In genomic region chr11:1131033-1131911, GRCh38 we compare ENCODE assay signal across 20 cellular contexts. TPM values are rescaled to one million over a fixed set of nuclear protein-coding genes. Genes with fewer than 3 reads are reported as not detected.
A peak's percentile ranks its signal among the peaks of the same experiment; 100 is the strongest.
DNase-seq lines count a peak whose midpoint lies in the region; ATAC-seq, FAIRE-seq and TF ChIP-seq lines count a peak whose summit lies in the region.
"Had no signal": no experiment of that assay in that cellular context is flagged by ENCODE, and none has a peak within 500 bp of the region (broad histone marks: within the 10 kb centered on the region; RNA-seq: fewer than 3 reads in every experiment).

No MANE protein-coding gene starts in this region.

- intact Hi-C loops in cardiac septum (cut with DNase I) (no loop called here), left ventricle myocardium inferior (cut with micrococcal nuclease) (no loop called here), kidney (cut with DNase I) (no loop called here), aorta (cut with DNase I) (no loop called here)

- WGBS in aorta, 2 donors, result 70 to 71% methylated on average over 23 to 29 of the region's 29 CpGs

- ATAC-seq in aorta (ENCODE audit: low FRiP score), result no peak
- ATAC-seq: esophagus mucosa had no signal

- no peak overlapping the region for H3K27ac ChIP-seq in left ventricle myocardium inferior (replicated peaks)
- H3K27ac ChIP-seq in kidney (ENCODE audit: low read depth in 2 of 2, low read length in 2 of 2), result no peak overlapping the region
- H3K27ac ChIP-seq in aorta (ENCODE audit: low read depth in 1 of 2, low read length in 2 of 2), result no peak overlapping the region
- H3K27ac ChIP-seq: testis had no signal

- peak; percentile 66 for DNase-seq in cardiac septum (ENCODE audit: low spot score)
- DNase-seq in left ventricle myocardium inferior, result no peak
- DNase-seq in NCI-H345 treated with DMSO at 0.1 percent for 48 hours (lab: John Stamatoyannopoulos, UW; ENCODE audit: unreplicated experiment), result peak; percentile 70
- DNase-seq in kidney, result peak; percentile 46
- peak; percentile 40 to 73 for DNase-seq in aorta
- DNase-seq in SKM-1 treated with dmso at 0.1 percent for 144 hours (lab: John Stamatoyannopoulos, UW; ENCODE audit: unreplicated experiment), result no peak
- no peak for DNase-seq in HuH-7.5 (ENCODE audit: low spot score)
- DNase-seq in NCI-H510A treated with DMSO at 0.1 percent for 48 hours (lab: John Stamatoyannopoulos, UW), result no peak
- DNase-seq: activated naive CD4-positive, alpha-beta T cell; glutamatergic neuron; HFFc6; immature natural killer cell; NCI-H2227 treated with DMSO at 0.1 percent for 48 hours; nephron progenitor cell; testis had no signal

- no peak for FAIRE-seq in kidney (lab: Jason Lieb, UNC)
- FAIRE-seq: astrocyte, D721Med had no signal

- H3K36me3 ChIP-seq in left ventricle myocardium inferior (no peaks in the 10 kb centered on the region), kidney (ENCODE audit: control insufficient read depth in 1 of 2, insufficient read depth in 2 of 2, low read length in 2 of 2) (no peaks in the 10 kb centered on the region), aorta (ENCODE audit: control insufficient read depth in 1 of 2, insufficient read depth in 2 of 2, low read length in 1 of 2) (no peaks in the 10 kb centered on the region)

- H3K4me3 ChIP-seq in left ventricle myocardium inferior, result no peak overlapping the region
- H3K4me3 ChIP-seq in kidney (ENCODE audit: low read length in 2 of 2), result no peak overlapping the region
- no peak overlapping the region for H3K4me3 ChIP-seq in aorta (ENCODE audit: low read length in 2 of 2)
- H3K4me3 ChIP-seq: testis had no signal

- no peak for TF ChIP-seq CTCF in left ventricle myocardium inferior (IDR thresholded peaks at IDR 0.05; ENCODE audit: borderline replicate concordance)
- TF ChIP-seq CTCF in kidney (IDR thresholded peaks at IDR 0.05; ENCODE audit: borderline replicate concordance, extremely low read depth, insufficient read depth), result no peak

- peaks cover 48% of the 10 kb centered on the region for H3K27me3 ChIP-seq in left ventricle myocardium inferior (ENCODE audit: low read depth)
- no peaks in the 10 kb centered on the region for H3K27me3 ChIP-seq in aorta (ENCODE audit: control insufficient read depth in 1 of 2, insufficient read depth in 2 of 2, low read length in 1 of 2)
- H3K27me3 ChIP-seq: testis had no signal

- H3K9me3 ChIP-seq in left ventricle myocardium inferior (replicated peaks), result peaks cover 23% of the 10 kb centered on the region
- H3K9me3 ChIP-seq in kidney (ENCODE audit: control insufficient read depth in 1 of 2, low read length in 2 of 2), result peaks cover 13 to 16% of the 10 kb centered on the region in 2 donors
- peaks cover 2% of the 10 kb centered on the region for H3K9me3 ChIP-seq in aorta (ENCODE audit: control insufficient read depth, low read length)
- H3K9me3 ChIP-seq: testis had no signal

- H3K4me1 ChIP-seq in left ventricle myocardium inferior (no peaks in the 10 kb centered on the region), kidney (ENCODE audit: control insufficient read depth in 1 of 2, insufficient read depth in 1 of 2, low read depth in 1 of 2, low read length in 2 of 2) (no peaks in the 10 kb centered on the region), aorta (ENCODE audit: control insufficient read depth in 1 of 2, insufficient read depth in 2 of 2, low read length in 2 of 2) (no peaks in the 10 kb centered on the region)
- H3K4me1 ChIP-seq: testis had no signal

- no peak overlapping the region for H3K9ac ChIP-seq in kidney (ENCODE audit: low read length in 2 of 2)

RNA-seq across cellular contexts. Expression of gene MUC5AC, which starts 26.5 kb away (rescaled TPM):
- total RNA-seq in cardiac septum, result not detected
- not detected for total RNA-seq in left ventricle myocardium inferior
- 0.03 TPM for total RNA-seq in kidney
- not detected for polyA plus RNA-seq in kidney (ENCODE audit: insufficient read depth, low read depth, low replicate concordance)
- not detected for total RNA-seq in aorta
- under 1 TPM in 1 of 2 donors, not detected in 1; 0.05 TPM for polyA plus RNA-seq in aorta
- total RNA-seq: astrocyte, esophagus mucosa, HFFc6, LHCN-M2, right cardiac atrium had no signal
- polyA plus RNA-seq: immature natural killer cell, right cardiac atrium had no signal

RNA-seq across cellular contexts. Expression of gene MUC2, which starts 56.6 kb away (rescaled TPM):
- total RNA-seq in cardiac septum (0.03 TPM), left ventricle myocardium inferior (0.03 TPM), kidney (not detected), aorta (under 1 TPM; 0.06 to 0.10 TPM)
- polyA plus RNA-seq in kidney (ENCODE audit: insufficient read depth, low read depth, low replicate concordance) (not detected), aorta (10 to 100 TPM in 1 of 2 donors, under 1 TPM in 1; 0.08 to 11.8 TPM)
- total RNA-seq: astrocyte, LHCN-M2 had no signal
- polyA plus RNA-seq: immature natural killer cell had no signal

Comparison
In these comparisons a context has a peak if more than half of its experiments do, and no peak if none do; other contexts are left out.
1. DNase-seq: peak in cardiac septum (single experiment), NCI-H345 treated with DMSO at 0.1 percent for 48 hours (single experiment), kidney (single experiment) and aorta (2 of 2); none in left ventricle myocardium inferior (single experiment), SKM-1 treated with dmso at 0.1 percent for 144 hours (single experiment), HuH-7.5 (single experiment) and NCI-H510A treated with DMSO at 0.1 percent for 48 hours (single experiment).